ENCODE assay signal across 9 cellular contexts in genomic region chr5:81302596-81302995, GRCh38. TPM values are rescaled to one million over a fixed set of nuclear protein-coding genes. Genes with fewer than 3 reads are reported as not detected.
DNase-seq lines count a peak whose midpoint lies in the region; ATAC-seq and TF ChIP-seq lines count a peak whose summit lies in the region.
"Had no signal": no experiment of that assay in that cellular context is flagged by ENCODE, and none has a peak within 500 bp of the region (broad histone marks: within the 10 kb centered on the region; RNA-seq: fewer than 3 reads in every experiment).

No MANE protein-coding gene starts in this region.

- no peak overlapping the region for H3K9ac ChIP-seq in rectal smooth muscle tissue (ENCODE audit: low read length)

- no peak for ATAC-seq in activated CD4-positive, CD25-positive, alpha-beta regulatory T cell treated with anti-CD3 and anti-CD28 coated beads, Interleukin-2, amount 50 U/mL, for 24 hours

- TF ChIP-seq CTCF in GM06990 (IDR thresholded peaks at IDR 0.05; ENCODE audit: insufficient read depth, low read length, poor library complexity, severe bottlenecking) (no peak), epithelial cell of proximal tubule (conservative IDR thresholded peaks at IDR 0.05; ENCODE audit: low read depth, low read length) (no peak)

- H3K9me3 ChIP-seq in SJSA1 (replicated peaks): no peaks in the 10 kb centered on the region

- DNase-seq in GM06990 (ENCODE audit: extremely low read depth, insufficient read length) (no peak), SJSA1 (ENCODE audit: low read depth in 1 of 2, low spot score in 2 of 2) (no peak), epithelial cell of proximal tubule (ENCODE audit: low read depth) (no peak), SW 1271 (lab: John Stamatoyannopoulos, UW) (no peak), NCI-H69 (lab: John Stamatoyannopoulos, UW) (no peak), posterior cingulate gyrus (no peak)
- DNase-seq: activated CD4-positive, alpha-beta T cell treated with anti-CD3 and anti-CD28 coated beads, Interleukin-2, amount 50 U/mL, for 4 hours had no signal

- peaks cover 31% of the 10 kb centered on the region for H3K4me1 ChIP-seq in SJSA1 (replicated peaks)
- peaks cover 8% of the 10 kb centered on the region for H3K4me1 ChIP-seq in rectal smooth muscle tissue (ENCODE audit: control insufficient read depth, insufficient read depth, low read length)

- no peaks in the 10 kb centered on the region for H3K36me3 ChIP-seq in GM06990 (ENCODE audit: control insufficient read depth, insufficient read depth, low read length)
- H3K36me3 ChIP-seq in SJSA1: peaks cover 32% of the 10 kb centered on the region
- H3K36me3 ChIP-seq in rectal smooth muscle tissue (ENCODE audit: control insufficient read depth, insufficient read depth, low read length): no peaks in the 10 kb centered on the region

- peak overlapping the region; percentile 95 for H3K4me3 ChIP-seq in GM06990 (replicated peaks; ENCODE audit: low read depth, low read length)
- peak overlapping the region; percentile 76 for H3K4me3 ChIP-seq in SJSA1
- H3K4me3 ChIP-seq in epithelial cell of proximal tubule (ENCODE audit: low read depth, low read length): peak overlapping the region; percentile 73
- H3K4me3 ChIP-seq in rectal smooth muscle tissue (ENCODE audit: low read length): peak overlapping the region; percentile 91

- H3K27me3 ChIP-seq in GM06990 (replicated peaks; ENCODE audit: control insufficient read depth, insufficient read depth, low read length): no peaks in the 10 kb centered on the region
- no peaks in the 10 kb centered on the region for H3K27me3 ChIP-seq in SJSA1 (replicated peaks)
- no peaks in the 10 kb centered on the region for H3K27me3 ChIP-seq in rectal smooth muscle tissue (ENCODE audit: control insufficient read depth, insufficient read depth, low read length)

- intact Hi-C loops in posterior cingulate gyrus (cut with DNase I): loop anchor here (5.0 to 10.0 kb wide), 2 partner anchors 65 to 898 kb away; partner anchors contain the start of gene ZFYVE16

- H3K27ac ChIP-seq in SJSA1 (peak overlapping the region; percentile 88), rectal smooth muscle tissue (ENCODE audit: low read depth, low read length) (no peak overlapping the region)

RNA-seq across cellular contexts. Expression of gene ZCCHC9, which starts 1.2 kb away (rescaled TPM):
- total RNA-seq in SJSA1 (2014; rRNA removed; shearing (Covaris generic)): 33.2 and 53.8 TPM in 2 replicates
- 18.9 and 20.0 TPM in 2 replicates for total RNA-seq in epithelial cell of proximal tubule
